ENCODE assay signal across 1 cellular context in the genomic region with DNA sequence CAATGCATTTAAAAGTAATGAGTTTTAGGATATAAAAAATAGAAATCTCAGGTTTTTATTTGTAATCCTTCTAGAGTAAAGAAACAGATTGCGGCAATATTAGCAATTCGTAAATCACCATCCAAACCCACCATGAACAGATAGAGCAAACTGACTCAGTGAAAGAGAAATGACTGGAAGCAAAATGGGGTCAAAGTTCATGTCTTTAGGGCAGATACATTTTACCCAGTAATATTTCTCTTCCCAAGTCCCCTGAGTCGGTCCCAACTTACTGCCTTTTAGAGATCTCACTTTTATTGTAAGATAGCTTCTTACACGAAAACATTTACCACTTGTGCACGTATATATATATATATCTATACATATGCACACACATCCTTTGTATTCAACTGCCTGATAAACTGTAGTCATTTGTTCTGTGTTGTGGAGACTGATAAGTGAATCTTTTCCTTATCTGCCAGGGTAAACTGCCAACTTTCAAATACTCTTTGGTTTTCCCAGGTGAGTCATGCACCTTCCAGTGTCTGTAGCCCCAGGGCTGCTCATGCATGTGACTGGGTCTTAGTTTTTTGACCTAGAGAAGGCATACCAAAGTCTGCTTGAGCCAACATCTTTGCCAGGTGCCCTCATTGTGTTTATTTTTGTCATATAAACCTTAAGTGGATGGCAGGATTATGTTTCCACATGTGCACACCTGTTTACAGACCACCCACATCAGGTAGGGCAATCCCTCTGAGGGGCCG.
TF ChIP-seq lines count a peak whose summit lies in the region.

No MANE protein-coding gene starts in this region.

TF ChIP-seq in SK-N-SH, 30 proteins besides CTCF, POLR2A, EP300 and RAD21 (continued from another document):
- TF ChIP-seq, protein P1, sequence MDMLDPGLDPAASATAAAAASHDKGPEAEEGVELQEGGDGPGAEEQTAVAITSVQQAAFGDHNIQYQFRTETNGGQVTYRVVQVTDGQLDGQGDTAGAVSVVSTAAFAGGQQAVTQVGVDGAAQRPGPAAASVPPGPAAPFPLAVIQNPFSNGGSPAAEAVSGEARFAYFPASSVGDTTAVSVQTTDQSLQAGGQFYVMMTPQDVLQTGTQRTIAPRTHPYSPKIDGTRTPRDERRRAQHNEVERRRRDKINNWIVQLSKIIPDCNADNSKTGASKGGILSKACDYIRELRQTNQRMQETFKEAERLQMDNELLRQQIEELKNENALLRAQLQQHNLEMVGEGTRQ (IDR thresholded peaks at IDR 0.05; ENCODE audit: borderline replicate concordance, low read depth, low read length): no peak
- TF ChIP-seq, protein P2, sequence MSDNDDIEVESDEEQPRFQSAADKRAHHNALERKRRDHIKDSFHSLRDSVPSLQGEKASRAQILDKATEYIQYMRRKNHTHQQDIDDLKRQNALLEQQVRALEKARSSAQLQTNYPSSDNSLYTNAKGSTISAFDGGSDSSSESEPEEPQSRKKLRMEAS (IDR thresholded peaks at IDR 0.05; ENCODE audit: low read depth): no peak
- TF ChIP-seq YY1 (IDR thresholded peaks at IDR 0.05; ENCODE audit: low read depth) (no peak), TCF12 (IDR thresholded peaks at IDR 0.05) (no peak), GATA2 (CRISPR knock-in tag; IDR thresholded peaks at IDR 0.05) (no peak), JUND (IDR thresholded peaks at IDR 0.05) (no peak), NRF1 (IDR thresholded peaks at IDR 0.05; ENCODE audit: low read depth, low read length) (no peak), FOXM1 (IDR thresholded peaks at IDR 0.05; ENCODE audit: low read depth) (no peak), FOSL2 (IDR thresholded peaks at IDR 0.05; ENCODE audit: borderline replicate concordance, low read depth) (no peak), RFX5 (IDR thresholded peaks at IDR 0.05; ENCODE audit: low read length) (no peak)
- TF ChIP-seq, protein P3, sequence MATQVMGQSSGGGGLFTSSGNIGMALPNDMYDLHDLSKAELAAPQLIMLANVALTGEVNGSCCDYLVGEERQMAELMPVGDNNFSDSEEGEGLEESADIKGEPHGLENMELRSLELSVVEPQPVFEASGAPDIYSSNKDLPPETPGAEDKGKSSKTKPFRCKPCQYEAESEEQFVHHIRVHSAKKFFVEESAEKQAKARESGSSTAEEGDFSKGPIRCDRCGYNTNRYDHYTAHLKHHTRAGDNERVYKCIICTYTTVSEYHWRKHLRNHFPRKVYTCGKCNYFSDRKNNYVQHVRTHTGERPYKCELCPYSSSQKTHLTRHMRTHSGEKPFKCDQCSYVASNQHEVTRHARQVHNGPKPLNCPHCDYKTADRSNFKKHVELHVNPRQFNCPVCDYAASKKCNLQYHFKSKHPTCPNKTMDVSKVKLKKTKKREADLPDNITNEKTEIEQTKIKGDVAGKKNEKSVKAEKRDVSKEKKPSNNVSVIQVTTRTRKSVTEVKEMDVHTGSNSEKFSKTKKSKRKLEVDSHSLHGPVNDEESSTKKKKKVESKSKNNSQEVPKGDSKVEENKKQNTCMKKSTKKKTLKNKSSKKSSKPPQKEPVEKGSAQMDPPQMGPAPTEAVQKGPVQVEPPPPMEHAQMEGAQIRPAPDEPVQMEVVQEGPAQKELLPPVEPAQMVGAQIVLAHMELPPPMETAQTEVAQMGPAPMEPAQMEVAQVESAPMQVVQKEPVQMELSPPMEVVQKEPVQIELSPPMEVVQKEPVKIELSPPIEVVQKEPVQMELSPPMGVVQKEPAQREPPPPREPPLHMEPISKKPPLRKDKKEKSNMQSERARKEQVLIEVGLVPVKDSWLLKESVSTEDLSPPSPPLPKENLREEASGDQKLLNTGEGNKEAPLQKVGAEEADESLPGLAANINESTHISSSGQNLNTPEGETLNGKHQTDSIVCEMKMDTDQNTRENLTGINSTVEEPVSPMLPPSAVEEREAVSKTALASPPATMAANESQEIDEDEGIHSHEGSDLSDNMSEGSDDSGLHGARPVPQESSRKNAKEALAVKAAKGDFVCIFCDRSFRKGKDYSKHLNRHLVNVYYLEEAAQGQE (IDR thresholded peaks at IDR 0.05; ENCODE audit: low read depth, low read length): no peak
